Comparison of ENCODE assay signal across 38 cellular contexts in the genomic region with DNA sequence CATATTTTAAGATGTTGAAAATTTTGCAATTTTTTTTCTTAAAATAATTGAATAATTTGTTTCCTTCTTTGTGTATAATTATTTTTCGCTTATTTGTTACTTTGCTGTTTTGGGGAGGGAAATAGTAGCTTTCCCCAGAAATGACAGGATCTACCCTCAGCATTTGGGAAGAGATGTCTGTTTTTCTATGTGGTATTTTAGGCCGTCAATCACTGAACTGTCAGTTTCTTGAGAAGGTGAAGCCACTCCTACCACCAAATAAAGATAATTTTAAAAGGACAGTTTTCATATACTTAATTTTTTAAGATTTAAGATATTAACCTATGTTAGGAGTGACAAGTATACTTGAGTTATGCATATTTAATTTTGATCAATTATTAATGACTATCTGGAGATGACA. TPM values are rescaled to one million over a fixed set of nuclear protein-coding genes. Genes with fewer than 3 reads are reported as not detected.
"Had no signal": no experiment of that assay in that cellular context is flagged by ENCODE, and none has a peak within 500 bp of the region (broad histone marks: within the 10 kb centered on the region; RNA-seq: fewer than 3 reads in every experiment).

No MANE protein-coding gene starts in this region.

- H3K4me3 ChIP-seq: adrenal gland, ascending aorta, body of pancreas, breast epithelium, cardiac muscle cell had no signal

- H3K27me3 ChIP-seq: adrenal gland, ascending aorta, body of pancreas, breast epithelium, cardiac muscle cell had no signal

- H3K4me1 ChIP-seq: adrenal gland, ascending aorta, body of pancreas, breast epithelium had no signal

- H3K27ac ChIP-seq: adrenal gland, ascending aorta, body of pancreas, brain microvascular endothelial cell, breast epithelium, cardiac muscle cell had no signal

- H3K9me3 ChIP-seq: adrenal gland, ascending aorta, body of pancreas, breast epithelium had no signal

- DNase-seq: activated effector memory CD4-positive, alpha-beta T cell treated with anti-CD3 and anti-CD28 coated beads, Interleukin-2, amount 50 U/mL, for 16 hours; activated effector memory CD4-positive, alpha-beta T cell treated with Interleukin-2 at 50 U/mL for 16 hours; activated gamma-delta T cell; activated gamma-delta T cell treated with Interleukin-2 at 50 U/mL for 16 hours; activated naive CD4-positive, alpha-beta T cell; activated naive CD4-positive, alpha-beta T cell treated with anti-CD3 and anti-CD28 coated beads for 36 hours; activated naive CD4-positive, alpha-beta T cell treated with anti-CD3 and anti-CD28 coated beads, Interleukin-2, amount 10 ng/mL, durations not matched to agents 7 days and 5 days; activated naive CD4-positive, alpha-beta T cell treated with anti-CD3 and anti-CD28 coated beads, Interleukin-2, amount 50 U/mL, for 16 hours; activated naive CD4-positive, alpha-beta T cell treated with Interleukin-2 at 50 U/mL for 16 hours; activated naive CD8-positive, alpha-beta T cell treated with anti-CD3 and anti-CD28 coated beads for 36 hours; activated naive CD8-positive, alpha-beta T cell treated with anti-CD3 and anti-CD28 coated beads, Interleukin-2, amount 10 ng/mL, durations not matched to agents 7 days and 5 days; activated naive CD8-positive, alpha-beta T cell treated with anti-CD3 and anti-CD28 coated beads, Interleukin-2, amount 50 U/mL, for 24 hours; activated T-cell treated with anti-CD3 and anti-CD28 coated beads, Interleukin-2, amount 50 U/mL, for 4 hours; activated T-cell treated with anti-CD3 and anti-CD28 coated beads, Interleukin-2, amount 50 U/mL, for 48 hours; activated T-cell treated with anti-CD3 and anti-CD28 coated beads, Interleukin-2, amount 50 U/mL, for 72 hours; adrenal gland; amniotic stem cell; amygdala; anterior cingulate cortex; aorta; body of pancreas; brain microvascular endothelial cell; caudate nucleus; central memory CD4-positive, alpha-beta T cell; cerebellar nuclear complex had no signal

- H3K36me3 ChIP-seq: adrenal gland, ascending aorta, brain microvascular endothelial cell, breast epithelium, cardiac muscle cell had no signal

- FAIRE-seq: astrocyte, bronchial epithelial cell had no signal

- ATAC-seq: activated naive CD4-positive, alpha-beta T cell treated with anti-CD3 and anti-CD28 coated beads, Interleukin-2, amount 50 U/mL, for 72 hours; activated naive CD8-positive, alpha-beta T cell treated with anti-CD3 and anti-CD28 coated beads, Interleukin-2, amount 50 U/mL, for 24 hours; activated T-cell treated with anti-CD3 and anti-CD28 coated beads, Interleukin-2, amount 50 U/mL, for 4 hours; activated T-cell treated with anti-CD3 and anti-CD28 coated beads, Interleukin-2, amount 50 U/mL, for 72 hours; activated T-helper 17 cell treated with anti-CD3 and anti-CD28 coated beads, Interleukin-2, amount 50 U/mL, for 72 hours; body of pancreas had no signal

RNA-seq across cellular contexts. Expression of gene TSBP1, which starts 31.5 kb away (rescaled TPM):
- total RNA-seq: activated naive CD4-positive, alpha-beta T cell treated with anti-CD3 and anti-CD28 coated beads for 36 hours; activated naive CD4-positive, alpha-beta T cell treated with anti-CD3 and anti-CD28 coated beads, Interleukin-2, amount 50 U/mL, for 72 hours; activated naive CD8-positive, alpha-beta T cell treated with anti-CD3 and anti-CD28 coated beads for 36 hours; activated naive CD8-positive, alpha-beta T cell treated with anti-CD3 and anti-CD28 coated beads, Interleukin-2, amount 10 ng/mL, durations not matched to agents 7 days and 5 days; activated T-cell treated with anti-CD3 and anti-CD28 coated beads, Interleukin-2, amount 50 U/mL, for 4 hours; activated T-cell treated with anti-CD3 and anti-CD28 coated beads, Interleukin-2, amount 50 U/mL, for 72 hours; activated T-helper 1 cell treated with anti-CD3 and anti-CD28 coated beads, Interleukin-12 subunit alpha, Interleukin-12 subunit beta, Interleukin-2, Interleukin-4 antibody, amounts not matched to agents 30 ng/mL and 10 ng/mL and 1 ng/mL, durations not matched to agents 14 hours and 24 hours and 36 hours; activated T-helper 17 cell treated with anti-CD3 and anti-CD28 coated beads, Interleukin-2, amount 50 U/mL, for 72 hours; activated T-helper 2 cell treated with anti-CD3 and anti-CD28 coated beads, Interferon-gamma antibody, Interleukin-2, Interleukin-4, amounts not matched to agents 10 μg/mL and 5 μg/mL and 100 μg/mL, durations not matched to agents 14 hours and 24 hours and 36 hours; adrenal gland; aorta; ascending aorta; astrocyte; body of pancreas; breast epithelium; bronchial epithelial cell; cardiac muscle cell; cardiac septum; cerebellum; chondrocyte had no signal
- polyA plus RNA-seq: adipose tissue, adrenal gland, aorta, cardiac muscle cell had no signal
